Comparison of ENCODE assay signal across 23 cellular contexts in genomic region chr4:183124228-183124627, GRCh38.
"Had no signal": no experiment of that assay in that cellular context is flagged by ENCODE, and none has a peak within 500 bp of the region (broad histone marks: within the 10 kb centered on the region; RNA-seq: fewer than 3 reads in every experiment).

No MANE protein-coding gene starts in this region.

- H3K4me1 Mint-ChIP-seq: activated CD4-positive, alpha-beta memory T cell treated with anti-CD3 and anti-CD28 coated beads, Interleukin-2, amount 10 ng/mL, durations not matched to agents 7 days and 5 days; activated CD4-positive, alpha-beta T cell treated with anti-CD3 and anti-CD28 coated beads, Interleukin-2, amount 10 ng/mL, durations not matched to agents 7 days and 5 days; activated naive CD8-positive, alpha-beta T cell treated with anti-CD3 and anti-CD28 coated beads, Interleukin-2, amount 50 U/mL, for 24 hours; activated T-helper 17 cell treated with anti-CD3 and anti-CD28 coated beads, Interleukin-2, amount 50 U/mL, for 72 hours had no signal

- ATAC-seq: activated naive CD8-positive, alpha-beta T cell treated with anti-CD3 and anti-CD28 coated beads, Interleukin-2, amount 50 U/mL, for 24 hours; activated T-cell treated with anti-CD3 and anti-CD28 coated beads, Interleukin-2, amount 50 U/mL, for 4 hours; activated T-helper 17 cell treated with anti-CD3 and anti-CD28 coated beads, Interleukin-2, amount 50 U/mL, for 72 hours; naive thymus-derived CD8-positive, alpha-beta T cell; right lobe of liver; stimulated activated naive CD8-positive, alpha-beta T cell treated with anti-CD3 and anti-CD28 coated beads, Interleukin-15, Interleukin-2, amounts not matched to agents 100 U/mL and 50 U/mL, for 24 hours; T-helper 17 cell had no signal

- H3K4me2 ChIP-seq: neural progenitor cell had no signal

- DNase-seq: activated CD4-positive, alpha-beta memory T cell treated with anti-CD3 and anti-CD28 coated beads, Interleukin-2, amount 10 ng/mL, durations not matched to agents 7 days and 5 days; activated CD4-positive, alpha-beta T cell treated with anti-CD3 and anti-CD28 coated beads for 1 hour; activated CD4-positive, alpha-beta T cell treated with anti-CD3 and anti-CD28 coated beads, Interleukin-2, amount 10 ng/mL, durations not matched to agents 7 days and 5 days; activated gamma-delta T cell treated with Interleukin-2 at 50 U/mL for 16 hours; activated naive CD4-positive, alpha-beta T cell treated with anti-CD3 and anti-CD28 coated beads, Interleukin-2, amount 50 U/mL, for 16 hours; activated naive CD8-positive, alpha-beta T cell treated with anti-CD3 and anti-CD28 coated beads, Interleukin-2, amount 50 U/mL, for 24 hours; activated T-cell treated with anti-CD3 and anti-CD28 coated beads, Interleukin-2, amount 50 U/mL, for 4 hours; amygdala; colonic mucosa; effector CD8-positive, alpha-beta T cell; left ventricle myocardium inferior; naive thymus-derived CD8-positive, alpha-beta T cell; right lobe of liver; stimulated activated CD4-positive, alpha-beta T cell treated with anti-CD3 and anti-CD28 coated beads, Interleukin-12 subunit alpha, Interleukin-12 subunit beta, amount 100 ng/mL, for 4 hours; stimulated activated CD4-positive, alpha-beta T cell treated with anti-CD3 and anti-CD28 coated beads, Interleukin-4, amount 100 ng/mL, for 1 hour; stimulated activated naive CD8-positive, alpha-beta T cell treated with anti-CD3 and anti-CD28 coated beads, Interleukin-15, Interleukin-2, amounts not matched to agents 100 U/mL and 50 U/mL, for 24 hours; T-helper 17 cell; T1000; testis; uterus had no signal

- H2AFZ ChIP-seq: neural progenitor cell had no signal

- H3K27me3 Mint-ChIP-seq: activated CD4-positive, alpha-beta memory T cell treated with anti-CD3 and anti-CD28 coated beads, Interleukin-2, amount 10 ng/mL, durations not matched to agents 7 days and 5 days; activated CD4-positive, alpha-beta T cell treated with anti-CD3 and anti-CD28 coated beads, Interleukin-2, amount 10 ng/mL, durations not matched to agents 7 days and 5 days; activated naive CD8-positive, alpha-beta T cell treated with anti-CD3 and anti-CD28 coated beads, Interleukin-2, amount 50 U/mL, for 24 hours; activated T-helper 17 cell treated with anti-CD3 and anti-CD28 coated beads, Interleukin-2, amount 50 U/mL, for 72 hours; T-helper 17 cell had no signal

- H3K36me3 Mint-ChIP-seq: naive thymus-derived CD8-positive, alpha-beta T cell; neural progenitor cell had no signal

- H3K4me3 ChIP-seq: colonic mucosa, left ventricle myocardium inferior, neural progenitor cell, right lobe of liver, skin epidermis, testis, uterus had no signal

- H3K27ac Mint-ChIP-seq: activated CD4-positive, alpha-beta memory T cell treated with anti-CD3 and anti-CD28 coated beads, Interleukin-2, amount 10 ng/mL, durations not matched to agents 7 days and 5 days; activated CD4-positive, alpha-beta T cell treated with anti-CD3 and anti-CD28 coated beads, Interleukin-2, amount 10 ng/mL, durations not matched to agents 7 days and 5 days; activated naive CD8-positive, alpha-beta T cell treated with anti-CD3 and anti-CD28 coated beads, Interleukin-2, amount 50 U/mL, for 24 hours; activated T-helper 17 cell treated with anti-CD3 and anti-CD28 coated beads, Interleukin-2, amount 50 U/mL, for 72 hours; neural progenitor cell had no signal

- H3K9ac ChIP-seq: neural progenitor cell had no signal

- H3K4me3 Mint-ChIP-seq: activated CD4-positive, alpha-beta memory T cell treated with anti-CD3 and anti-CD28 coated beads, Interleukin-2, amount 10 ng/mL, durations not matched to agents 7 days and 5 days; activated CD4-positive, alpha-beta T cell treated with anti-CD3 and anti-CD28 coated beads, Interleukin-2, amount 10 ng/mL, durations not matched to agents 7 days and 5 days; activated naive CD8-positive, alpha-beta T cell treated with anti-CD3 and anti-CD28 coated beads, Interleukin-2, amount 50 U/mL, for 24 hours; activated T-cell treated with anti-CD3 and anti-CD28 coated beads, Interleukin-2, amount 50 U/mL, for 4 hours; activated T-helper 17 cell treated with anti-CD3 and anti-CD28 coated beads, Interleukin-2, amount 50 U/mL, for 72 hours; naive thymus-derived CD8-positive, alpha-beta T cell; neural progenitor cell; T-helper 17 cell had no signal

- H3K9me3 Mint-ChIP-seq: activated CD4-positive, alpha-beta memory T cell treated with anti-CD3 and anti-CD28 coated beads, Interleukin-2, amount 10 ng/mL, durations not matched to agents 7 days and 5 days; activated CD4-positive, alpha-beta T cell treated with anti-CD3 and anti-CD28 coated beads, Interleukin-2, amount 10 ng/mL, durations not matched to agents 7 days and 5 days; activated naive CD8-positive, alpha-beta T cell treated with anti-CD3 and anti-CD28 coated beads, Interleukin-2, amount 50 U/mL, for 24 hours; activated T-cell treated with anti-CD3 and anti-CD28 coated beads, Interleukin-2, amount 50 U/mL, for 4 hours; activated T-helper 17 cell treated with anti-CD3 and anti-CD28 coated beads, Interleukin-2, amount 50 U/mL, for 72 hours; naive thymus-derived CD8-positive, alpha-beta T cell; neural progenitor cell had no signal

- H3K27me3 ChIP-seq: colonic mucosa, neural progenitor cell, right lobe of liver, testis, uterus had no signal

- H3K27ac ChIP-seq: colonic mucosa, left ventricle myocardium inferior, neural progenitor cell, right lobe of liver, skin epidermis had no signal

- H3K9me3 ChIP-seq: colonic mucosa, left ventricle myocardium inferior, right lobe of liver, testis, uterus had no signal

- H3K36me3 ChIP-seq: colonic mucosa, left ventricle myocardium inferior, neural progenitor cell, right lobe of liver, uterus had no signal

- H3K4me1 ChIP-seq: colonic mucosa, uterus had no signal
